In genomic region chr2:20451346-20451745, GRCh38 we compare ENCODE assay signal across 11 cellular contexts. TPM values are rescaled to one million over a fixed set of nuclear protein-coding genes. Genes with fewer than 3 reads are reported as not detected.
DNase-seq lines count a peak whose midpoint lies in the region; ATAC-seq and TF ChIP-seq lines count a peak whose summit lies in the region.
"Had no signal": no experiment of that assay in that cellular context is flagged by ENCODE, and none has a peak within 500 bp of the region (broad histone marks: within the 10 kb centered on the region; RNA-seq: fewer than 3 reads in every experiment).

No MANE protein-coding gene starts in this region.

- no peak for TF ChIP-seq POLR2A in body of pancreas (IDR thresholded peaks at IDR 0.05)
- no peak for TF ChIP-seq POLR2A in prostate gland (IDR thresholded peaks at IDR 0.05)

- H3K27me3 ChIP-seq in ACC112 (ENCODE audit: insufficient read depth, low read length) (no peaks in the 10 kb centered on the region), body of pancreas (no peaks in the 10 kb centered on the region), hepatocyte (no peaks in the 10 kb centered on the region), prostate gland (replicated peaks; ENCODE audit: insufficient read depth) (no peaks in the 10 kb centered on the region)

- no peaks in the 10 kb centered on the region for H3K9me3 Mint-ChIP-seq in activated CD4-positive, alpha-beta T cell treated with anti-CD3 and anti-CD28 coated beads, Interleukin-2, amount 10 ng/mL, durations not matched to agents 7 days and 5 days
- H3K9me3 Mint-ChIP-seq: activated naive CD4-positive, alpha-beta T cell treated with anti-CD3 and anti-CD28 coated beads, Interleukin-2, amount 50 U/mL, for 72 hours had no signal

- no peak overlapping the region for H3K27ac Mint-ChIP-seq in activated CD4-positive, alpha-beta T cell treated with anti-CD3 and anti-CD28 coated beads, Interleukin-2, amount 10 ng/mL, durations not matched to agents 7 days and 5 days

- H3K4me1 ChIP-seq in ACC112 (ENCODE audit: control insufficient read depth, insufficient read depth, low read length, unreplicated experiment), result peaks cover 25% of the 10 kb centered on the region
- peaks cover 24% of the 10 kb centered on the region for H3K4me1 ChIP-seq in body of pancreas
- peaks cover 21% of the 10 kb centered on the region for H3K4me1 ChIP-seq in hepatocyte (ENCODE audit: insufficient read depth)
- no peaks in the 10 kb centered on the region for H3K4me1 ChIP-seq in prostate gland (replicated peaks)

- H3K9me3 ChIP-seq in body of pancreas (no peaks in the 10 kb centered on the region), hepatocyte (ENCODE audit: low read depth) (no peaks in the 10 kb centered on the region), prostate gland (no peaks in the 10 kb centered on the region)

- H3K79me2 ChIP-seq in ACC112 (ENCODE audit: control insufficient read depth, insufficient read depth, low read length, unreplicated experiment), result peaks cover 30% of the 10 kb centered on the region
- peaks cover 25% of the 10 kb centered on the region for H3K79me2 ChIP-seq in hepatocyte

- DNase-seq in body of pancreas (peak in 2 of 4 donors; percentile 10 to 17), hepatocyte (ENCODE audit: low spot score) (peak; percentile 28), prostate gland (ENCODE audit: low spot score) (no peak), HT-29 (ENCODE audit: low spot score) (no peak), MV-4-11 (lab: John Stamatoyannopoulos, UW) (no peak)
- DNase-seq in activated CD4-positive, alpha-beta T cell treated with anti-CD3 and anti-CD28 coated beads, Interleukin-2, amount 10 ng/mL, durations not matched to agents 7 days and 5 days, result no peak
- DNase-seq: NCI-H1694, small intestine had no signal

- H3K27me3 Mint-ChIP-seq in activated CD4-positive, alpha-beta T cell treated with anti-CD3 and anti-CD28 coated beads, Interleukin-2, amount 10 ng/mL, durations not matched to agents 7 days and 5 days, result peaks cover 39% of the 10 kb centered on the region

- peak overlapping the region; percentile 63 for H3K27ac ChIP-seq in ACC112 (ENCODE audit: low read depth, low read length)
- H3K27ac ChIP-seq in body of pancreas, result peak overlapping the region in 3 of 4 donors; percentile 77 to 98 (median 96)
- peak overlapping the region; percentile 93 for H3K27ac ChIP-seq in hepatocyte
- peak overlapping the region; percentile 98 to 100 for H3K27ac ChIP-seq in prostate gland

- no peak overlapping the region for H3K4me3 Mint-ChIP-seq in activated CD4-positive, alpha-beta T cell treated with anti-CD3 and anti-CD28 coated beads, Interleukin-2, amount 10 ng/mL, durations not matched to agents 7 days and 5 days

- H2AFZ ChIP-seq in ACC112 (ENCODE audit: low read length, unreplicated experiment) (no peak overlapping the region), hepatocyte (no peak overlapping the region)

- POLR2A ChIA-PET in activated CD4-positive, alpha-beta T cell treated with anti-CD3 and anti-CD28 coated beads, Interleukin-2, amount 10 ng/mL, durations not matched to agents 7 days and 5 days (lab: Charles Lee), result no interaction called here

- H3K4me1 Mint-ChIP-seq in activated CD4-positive, alpha-beta T cell treated with anti-CD3 and anti-CD28 coated beads, Interleukin-2, amount 10 ng/mL, durations not matched to agents 7 days and 5 days, result peaks cover 4% of the 10 kb centered on the region

- WGBS in body of pancreas, 2 donors, result 71 to 74% methylated on average over 4 of the region's 4 CpGs
- WGBS in hepatocyte (ENCODE audit: low lambda C conversion rate, missing lambda C conversion rate), result 38% methylated on average over 4 of the region's 4 CpGs
- 11% methylated on average over 4 of the region's 4 CpGs for WGBS in prostate gland

- intact Hi-C loops in body of pancreas (cut with DNase I) (no loop called here), prostate gland (cut with DNase I) (no loop called here)

- CTCF ChIA-PET in activated CD4-positive, alpha-beta T cell treated with anti-CD3 and anti-CD28 coated beads, Interleukin-2, amount 10 ng/mL, durations not matched to agents 7 days and 5 days (lab: Charles Lee), result interaction anchor here (1.0 to 1.4 kb wide), 6 partner anchors 9 to 200 kb away, joined by 3 to 6 read pairs (median 3); partner anchors contain the start of gene HS1BP3

- peak overlapping the region; percentile 84 for H3K4me2 ChIP-seq in hepatocyte

- TF ChIP-seq CTCF in body of pancreas (IDR thresholded peaks at IDR 0.05) (no peak), hepatocyte (IDR thresholded peaks at IDR 0.05; ENCODE audit: poor library complexity) (no peak), prostate gland (IDR thresholded peaks at IDR 0.05) (no peak)

- H3K9me2 ChIP-seq in hepatocyte (replicated peaks; ENCODE audit: insufficient read depth), result no peaks in the 10 kb centered on the region

- H4K20me1 ChIP-seq in hepatocyte (ENCODE audit: insufficient read depth, poor library complexity, severe bottlenecking), result peaks cover 28% of the 10 kb centered on the region

- H3K36me3 ChIP-seq in ACC112 (ENCODE audit: insufficient read depth, low read length) (peaks cover 12% of the 10 kb centered on the region), body of pancreas (replicated peaks in 1 of 2; ENCODE audit: insufficient read depth in 1 of 2, low read depth in 2 of 2) (no peaks in the 10 kb centered on the region), hepatocyte (replicated peaks; ENCODE audit: insufficient read depth, low read depth) (no peaks in the 10 kb centered on the region), prostate gland (no peaks in the 10 kb centered on the region)

- no peak overlapping the region for H3K4me3 ChIP-seq in ACC112 (ENCODE audit: low read depth, low read length)
- no peak overlapping the region for H3K4me3 ChIP-seq in body of pancreas
- H3K4me3 ChIP-seq in hepatocyte, result no peak overlapping the region
- H3K4me3 ChIP-seq in prostate gland, result no peak overlapping the region

- ATAC-seq in body of pancreas, result no peak
- no peak for ATAC-seq in HG03571 (IDR thresholded peaks at IDR 0.05; ENCODE audit: unreplicated experiment)
- ATAC-seq: activated naive CD4-positive, alpha-beta T cell treated with anti-CD3 and anti-CD28 coated beads, Interleukin-2, amount 50 U/mL, for 72 hours had no signal

- no peaks in the 10 kb centered on the region for H3K36me3 Mint-ChIP-seq in activated CD4-positive, alpha-beta T cell treated with anti-CD3 and anti-CD28 coated beads, Interleukin-2, amount 10 ng/mL, durations not matched to agents 7 days and 5 days (ENCODE audit: low read depth)
- H3K36me3 Mint-ChIP-seq: activated naive CD4-positive, alpha-beta T cell treated with anti-CD3 and anti-CD28 coated beads, Interleukin-2, amount 50 U/mL, for 72 hours had no signal

RNA-seq across cellular contexts. Expression of gene RHOB, which starts 4.5 kb away (rescaled TPM):
- total RNA-seq in body of pancreas, result 100 to 1,000 TPM; 376 to 784 TPM
- 387 and 429 TPM in 2 replicates for total RNA-seq in hepatocyte
- 103 and 146 TPM in 2 replicates for polyA plus RNA-seq in hepatocyte
- total RNA-seq in prostate gland, result 100 to 1,000 TPM; 391 to 554 TPM
- total RNA-seq in HT-29 (2014; rRNA removed; shearing (Covaris generic)), result 702 and 712 TPM in 2 replicates
- total RNA-seq in activated CD4-positive, alpha-beta T cell treated with anti-CD3 and anti-CD28 coated beads, Interleukin-2, amount 10 ng/mL, durations not matched to agents 7 days and 5 days, result under 1 TPM; 0.52 to 0.67 TPM

Comparison
In these comparisons a context has a peak if more than half of its experiments do, and no peak if none do; other contexts are left out.
1. RNA of gene RHOB, which starts 4.5 kb away (total RNA-seq): 376 to 784 TPM in body of pancreas, 702 to 712 TPM in HT-29, 391 to 554 TPM in prostate gland and 387 to 429 TPM in hepatocyte; 0.52 to 0.67 TPM in activated CD4-positive, alpha-beta T cell treated with anti-CD3 and anti-CD28 coated beads, Interleukin-2, amount 10 ng/mL, durations not matched to agents 7 days and 5 days; every median in the first group is over 100 times any median in the second.
2. Peak in every context shown above with its lines, with median percentiles within 50 percentile points of each other: H3K27ac ChIP-seq.